In genomic region chr15:55407631-55407948, GRCh38 we compare ENCODE assay signal across 8 cellular contexts. TPM values are rescaled to one million over a fixed set of nuclear protein-coding genes. Genes with fewer than 3 reads are reported as not detected.
A peak's percentile ranks its signal among the peaks of the same experiment; 100 is the strongest.
DNase-seq lines count a peak whose midpoint lies in the region; ATAC-seq and TF ChIP-seq lines count a peak whose summit lies in the region.

No MANE protein-coding gene starts in this region.

- no peak overlapping the region for H2BK5ac ChIP-seq in trophoblast cell (ENCODE audit: low read depth, low read length, poor library complexity)

- H4K8ac ChIP-seq in trophoblast cell (ENCODE audit: low read depth, low read length) = peak overlapping the region; percentile 83

- in situ Hi-C loops in G401 (cut with HindIII; ENCODE audit: low sequenced_read_pairs) = no loop called here

- H2AK5ac ChIP-seq in trophoblast cell (ENCODE audit: low read length) = no peak overlapping the region

- peak overlapping the region; percentile 48 for H4K91ac ChIP-seq in trophoblast cell (ENCODE audit: low read depth, low read length)

- H3K27me3 ChIP-seq in trophoblast cell (ENCODE audit: insufficient read depth, low read length) = no peaks in the 10 kb centered on the region

- H3K27ac ChIP-seq in VCaP (peak overlapping the region; percentile 76), trophoblast cell (ENCODE audit: low read depth, low read length) (peak overlapping the region; percentile 15)

- ATAC-seq in HG03354 (IDR thresholded peaks at IDR 0.05; ENCODE audit: poor library complexity, severe bottlenecking, unreplicated experiment) = peak; percentile 28

- H3K23ac ChIP-seq in trophoblast cell (ENCODE audit: low read length) = no peak overlapping the region

- no peaks in the 10 kb centered on the region for H3K9me3 ChIP-seq in trophoblast cell (ENCODE audit: insufficient read depth, low read depth, low read length)

- no peaks in the 10 kb centered on the region for H3K36me3 ChIP-seq in trophoblast cell (ENCODE audit: control insufficient read depth in 1 of 2, insufficient read depth in 2 of 2, low read length in 2 of 2)

- peak overlapping the region; percentile 73 for H3K14ac ChIP-seq in trophoblast cell (ENCODE audit: low read length)

- H3K4ac ChIP-seq in trophoblast cell (ENCODE audit: low read depth, low read length) = no peak overlapping the region

- DNase-seq in NCI-H146 treated with DMSO at 0.1 percent for 48 hours (lab: John Stamatoyannopoulos, UW; ENCODE audit: unreplicated experiment) (peak; percentile 26), NCI-H146 (lab: John Stamatoyannopoulos, UW) (no peak), fibroblast of the conjunctiva (ENCODE audit: low read depth) (peak; percentile 12), trophoblast cell (no peak), G401 (ENCODE audit: low spot score) (no peak)
- DNase-seq in stimulated activated CD4-positive, alpha-beta T cell treated with anti-CD3 and anti-CD28 coated beads, Interleukin-4, amount 100 ng/mL, for 1 hour = no peak

- no peak for TF ChIP-seq CTCF in VCaP (conservative IDR thresholded peaks at IDR 0.05)

- H3K4me3 ChIP-seq in trophoblast cell (ENCODE audit: low read depth, low read length) = peak overlapping the region; percentile 87

- peak overlapping the region; percentile 68 for H3K9ac ChIP-seq in trophoblast cell (ENCODE audit: low read length)

- no peak overlapping the region for H3K18ac ChIP-seq in trophoblast cell (ENCODE audit: low read length)

- H3K79me1 ChIP-seq in trophoblast cell (ENCODE audit: low read length) = no peaks in the 10 kb centered on the region

- H2BK120ac ChIP-seq in trophoblast cell (ENCODE audit: insufficient read depth, low read length, poor library complexity) = no peak overlapping the region

- H3K4me2 ChIP-seq in trophoblast cell (ENCODE audit: low read length) = peak overlapping the region; percentile 90

- H2BK12ac ChIP-seq in trophoblast cell (ENCODE audit: low read length) = no peak overlapping the region

- H3K79me2 ChIP-seq in trophoblast cell (ENCODE audit: control insufficient read depth, insufficient read depth, low read length, poor library complexity) = peaks cover 2% of the 10 kb centered on the region

- no CpG with 5 or more reads among the region's 11 CpGs for WGBS in trophoblast cell (ENCODE audit: extremely low coverage, insufficient coverage, insufficient read length)

- H2AFZ ChIP-seq in trophoblast cell (ENCODE audit: insufficient read depth, low read length, poor library complexity) = peak overlapping the region; percentile 75

- peaks cover 0 to 4% of the 10 kb centered on the region in 2 experiments for H3K4me1 ChIP-seq in trophoblast cell (ENCODE audit: control insufficient read depth in 1 of 2, insufficient read depth in 2 of 2, low read length in 2 of 2)

- peak overlapping the region; percentile 46 for H4K12ac ChIP-seq in trophoblast cell (ENCODE audit: low read depth, low read length)

RNA-seq across cellular contexts. Expression of gene CCPG1, which starts 0.6 kb away (rescaled TPM):
- polyA plus RNA-seq in trophoblast cell (2013) = 13.5 and 13.6 TPM in 2 replicates
- 16.5 and 22.3 TPM in 2 replicates for total RNA-seq in G401 (2014; rRNA removed; shearing (Covaris generic))

RNA-seq across cellular contexts. Expression of gene PIERCE2, which starts 0.7 kb away (rescaled TPM):
- polyA plus RNA-seq in trophoblast cell (2013) = 1.0 and 1.8 TPM in 2 replicates
- total RNA-seq in G401 (2014; rRNA removed; shearing (Covaris generic)) = 5.8 and 10.9 TPM in 2 replicates

Comparison
In these comparisons a context has a peak if more than half of its experiments do, and no peak if none do; other contexts are left out.
1. DNase-seq: peak in NCI-H146 treated with DMSO at 0.1 percent for 48 hours (single experiment) and fibroblast of the conjunctiva (single experiment); none in NCI-H146 (single experiment), trophoblast cell (0 of 2), stimulated activated CD4-positive, alpha-beta T cell treated with anti-CD3 and anti-CD28 coated beads, Interleukin-4, amount 100 ng/mL, for 1 hour (single experiment) and G401 (single experiment).